20 cellular contexts compared by ENCODE assay signal in the genomic region with DNA sequence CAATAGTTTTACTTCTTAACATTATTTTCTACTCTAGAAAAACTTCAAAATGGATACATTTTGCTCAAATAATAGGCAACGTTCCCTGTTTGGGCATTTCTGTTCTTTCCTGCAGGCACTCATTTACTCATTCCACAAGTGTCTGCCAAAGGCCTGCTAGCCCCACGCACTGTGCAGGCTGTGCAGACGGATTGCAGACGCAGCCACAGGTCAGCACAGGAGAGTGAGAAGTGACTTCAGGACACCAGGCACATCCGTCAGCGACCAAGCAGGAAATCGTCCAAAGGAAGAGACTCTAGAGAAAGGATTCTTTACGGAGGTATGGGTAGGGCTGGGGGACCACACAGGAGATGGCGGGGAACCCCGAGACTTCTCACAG.
DNase-seq lines count a peak whose midpoint lies in the region; ATAC-seq and TF ChIP-seq lines count a peak whose summit lies in the region.
"Had no signal": no experiment of that assay in that cellular context is flagged by ENCODE, and none has a peak within 500 bp of the region (broad histone marks: within the 10 kb centered on the region; RNA-seq: fewer than 3 reads in every experiment).

No MANE protein-coding gene starts in this region.

- H3K9me3 Mint-ChIP-seq in CD8-positive, alpha-beta T cell, result no peaks in the 10 kb centered on the region
- H3K9me3 Mint-ChIP-seq in osteocyte (ENCODE audit: unreplicated experiment), result no peaks in the 10 kb centered on the region
- H3K9me3 Mint-ChIP-seq: activated CD4-positive, alpha-beta memory T cell treated with anti-CD3 and anti-CD28 coated beads for 36 hours; activated T-cell treated with anti-CD3 and anti-CD28 coated beads, Interleukin-2, amount 50 U/mL, for 4 hours; T-helper 1 cell treated with Interleukin-12 subunit alpha and Interleukin-12 subunit beta and Interleukin-4 antibody, amounts not matched to agents 30 μg/mL and 1 μg/mL, for 36 hours had no signal

- CTCF ChIA-PET in CD8-positive, alpha-beta T cell (lab: Charles Lee), result no interaction called here

- no peak for ATAC-seq in CD8-positive, alpha-beta T cell
- ATAC-seq in GM19328 (IDR thresholded peaks at IDR 0.05; ENCODE audit: unreplicated experiment), result no peak

- no peaks in the 10 kb centered on the region for H3K9me2 ChIP-seq in MM.1S (replicated peaks; ENCODE audit: insufficient read depth, low read length)

- peaks cover 0 to 23% (median 11%) of the 10 kb centered on the region in 11 experiments; a peak in 13 of 22 replicates for H4K20me1 ChIP-seq in BLaER1 treated with 17β-estradiol and CSF1 and Interleukin-3, amounts not matched to agents 10 nM and 100 nM
- H4K20me1 ChIP-seq in MM.1S (ENCODE audit: insufficient read depth, low read length), result no peaks in the 10 kb centered on the region

- H3F3A ChIP-seq in MM.1S (ENCODE audit: insufficient read depth, low read length), result peaks cover 22% of the 10 kb centered on the region

- peak overlapping the region; percentile 7 for H3K4me3 Mint-ChIP-seq in CD8-positive, alpha-beta T cell
- no peak overlapping the region for H3K4me3 Mint-ChIP-seq in osteocyte (ENCODE audit: unreplicated experiment)
- H3K4me3 Mint-ChIP-seq: activated CD4-positive, alpha-beta memory T cell treated with anti-CD3 and anti-CD28 coated beads for 36 hours; activated T-cell treated with anti-CD3 and anti-CD28 coated beads, Interleukin-2, amount 50 U/mL, for 4 hours; dendritic cell treated with granulocyte-macrophage colony-stimulating factor and Interleukin-4, amounts not matched to agents 40 ng/mL and 50 ng/mL, for 4 days; T-helper 1 cell treated with Interleukin-12 subunit alpha and Interleukin-12 subunit beta and Interleukin-4 antibody, amounts not matched to agents 30 μg/mL and 1 μg/mL, for 36 hours had no signal

- H3K36me3 Mint-ChIP-seq in CD8-positive, alpha-beta T cell, result no peaks in the 10 kb centered on the region
- H3K36me3 Mint-ChIP-seq in osteocyte (ENCODE audit: unreplicated experiment), result no peaks in the 10 kb centered on the region
- H3K36me3 Mint-ChIP-seq: activated CD4-positive, alpha-beta memory T cell treated with anti-CD3 and anti-CD28 coated beads for 36 hours had no signal

- no peaks in the 10 kb centered on the region for H3K36me3 ChIP-seq in BLaER1 treated with 17β-estradiol and CSF1 and Interleukin-3, amounts not matched to agents 10 nM and 100 nM
- no peaks in the 10 kb centered on the region for H3K36me3 ChIP-seq in CD8-positive, alpha-beta T cell (ENCODE audit: insufficient read depth, low read length)
- H3K36me3 ChIP-seq in MM.1S (replicated peaks; ENCODE audit: insufficient read depth, low read length), result no peaks in the 10 kb centered on the region
- H3K36me3 ChIP-seq: HAP-1 had no signal

- TF ChIP-seq CTCF in CD8-positive, alpha-beta T cell (IDR thresholded peaks at IDR 0.05), result no peak
- TF ChIP-seq CTCF in MM.1S (IDR thresholded peaks at IDR 0.05; ENCODE audit: low read length) (no peak), osteocyte (IDR thresholded peaks at IDR 0.05) (no peak)

- peaks cover 0 to 11% (median 0%) of the 10 kb centered on the region in 11 experiments; a peak in 3 of 22 replicates for H3K9me3 ChIP-seq in BLaER1 treated with 17β-estradiol and CSF1 and Interleukin-3, amounts not matched to agents 10 nM and 100 nM (replicated peaks in 1 of 11)
- no peaks in the 10 kb centered on the region for H3K9me3 ChIP-seq in CD8-positive, alpha-beta T cell (ENCODE audit: low read length)
- no peaks in the 10 kb centered on the region for H3K9me3 ChIP-seq in MM.1S (replicated peaks; ENCODE audit: insufficient read depth, low read length)
- H3K9me3 ChIP-seq: HAP-1 had no signal

- H3K4me1 ChIP-seq in BLaER1 treated with 17β-estradiol and CSF1 and Interleukin-3, amounts not matched to agents 10 nM and 100 nM, result peaks cover 23 to 40% (median 32%) of the 10 kb centered on the region in 10 experiments
- H3K4me1 ChIP-seq in CD8-positive, alpha-beta T cell (ENCODE audit: insufficient read depth, low read length), result peaks cover 16% of the 10 kb centered on the region
- H3K4me1 ChIP-seq in MM.1S (ENCODE audit: low read length), result peaks cover 29% of the 10 kb centered on the region
- H3K4me1 ChIP-seq: HAP-1 had no signal

- POLR2A ChIA-PET in CD8-positive, alpha-beta T cell (lab: Charles Lee), result no interaction called here

- H2AFZ ChIP-seq in MM.1S (ENCODE audit: low read length), result peak overlapping the region; percentile 50; the same call in 1 of the 2 replicates
- H2AFZ ChIP-seq: hepatocyte had no signal

- no peak overlapping the region for H3K9ac ChIP-seq in BLaER1 treated with 17β-estradiol and CSF1 and Interleukin-3, amounts not matched to agents 10 nM and 100 nM
- peak overlapping the region; percentile 72 for H3K9ac ChIP-seq in MM.1S (ENCODE audit: low read length)

- H3K4me2 ChIP-seq in BLaER1 treated with 17β-estradiol and CSF1 and Interleukin-3, amounts not matched to agents 10 nM and 100 nM, result peak overlapping the region; percentile 85 to 98 (median 94)
- H3K4me2 ChIP-seq in MM.1S (ENCODE audit: low read depth, low read length), result peak overlapping the region; percentile 86
- H3K4me2 ChIP-seq: hepatocyte had no signal

- H3K4me3 ChIP-seq in BLaER1 treated with 17β-estradiol and CSF1 and Interleukin-3, amounts not matched to agents 10 nM and 100 nM, result peak overlapping the region in 6 of 10 experiments; percentile 12 to 53 (median 32); a peak in 11 of 20 replicates
- no peak overlapping the region for H3K4me3 ChIP-seq in CD8-positive, alpha-beta T cell (ENCODE audit: low read depth, low read length)
- H3K4me3 ChIP-seq in MM.1S (ENCODE audit: low read length), result peak overlapping the region; percentile 48
- H3K4me3 ChIP-seq: HAP-1, hepatocyte, skin epidermis had no signal

- intact Hi-C loops in CD8-positive, alpha-beta T cell (cut with DNase I, micrococcal nuclease), result no loop called here

- no peak overlapping the region for H3K27ac ChIP-seq in BLaER1 treated with 17β-estradiol and CSF1 and Interleukin-3, amounts not matched to agents 10 nM and 100 nM
- H3K27ac ChIP-seq in CD8-positive, alpha-beta T cell (ENCODE audit: low read depth, low read length), result no peak overlapping the region
- peak overlapping the region; percentile 99 for H3K27ac ChIP-seq in MM.1S (ENCODE audit: low read length)
- H3K27ac ChIP-seq: hepatocyte, skin epidermis, VCaP had no signal

- H3K27ac Mint-ChIP-seq in CD8-positive, alpha-beta T cell, result peak overlapping the region; percentile 17
- H3K27ac Mint-ChIP-seq in osteocyte (ENCODE audit: unreplicated experiment), result no peak overlapping the region
- H3K27ac Mint-ChIP-seq: activated CD4-positive, alpha-beta memory T cell treated with anti-CD3 and anti-CD28 coated beads for 36 hours; dendritic cell treated with granulocyte-macrophage colony-stimulating factor and Interleukin-4, amounts not matched to agents 40 ng/mL and 50 ng/mL, for 4 days; T-helper 1 cell treated with Interleukin-12 subunit alpha and Interleukin-12 subunit beta and Interleukin-4 antibody, amounts not matched to agents 30 μg/mL and 1 μg/mL, for 36 hours had no signal

- peaks cover 0 to 93% (median 0%) of the 10 kb centered on the region in 11 experiments; a peak in 10 of 22 replicates for H3K27me3 ChIP-seq in BLaER1 treated with 17β-estradiol and CSF1 and Interleukin-3, amounts not matched to agents 10 nM and 100 nM
- no peaks in the 10 kb centered on the region for H3K27me3 ChIP-seq in CD8-positive, alpha-beta T cell (ENCODE audit: insufficient read depth, low read length)
- H3K27me3 ChIP-seq in MM.1S (replicated peaks; ENCODE audit: insufficient read depth, low read length), result no peaks in the 10 kb centered on the region
- H3K27me3 ChIP-seq: hepatocyte had no signal

- DNase-seq in CD8-positive, alpha-beta T cell, result no peak
- DNase-seq in MM.1S, result no peak
- peak; percentile 65 for DNase-seq in islet precursor cell
- DNase-seq in NCI-H2081 (lab: John Stamatoyannopoulos, UW), result no peak
- DNase-seq in osteocyte (ENCODE audit: extremely low spot score, unreplicated experiment), result no peak
- no peak for DNase-seq in GOT3 (lab: John Stamatoyannopoulos, UW)
- DNase-seq: kidney, NCI-H2029 treated with DMSO at 0.1 percent for 48 hours, NCI-H526, SIG-M5 had no signal

- H3K79me2 ChIP-seq in MM.1S (ENCODE audit: low read length), result no peaks in the 10 kb centered on the region
- H3K79me2 ChIP-seq: hepatocyte had no signal

- H3K27me3 Mint-ChIP-seq in CD8-positive, alpha-beta T cell (ENCODE audit: low read depth), result peaks cover 5% of the 10 kb centered on the region
- H3K27me3 Mint-ChIP-seq in osteocyte (ENCODE audit: unreplicated experiment), result peaks cover 15% of the 10 kb centered on the region

- peaks cover 11% of the 10 kb centered on the region for H3K4me1 Mint-ChIP-seq in CD8-positive, alpha-beta T cell (ENCODE audit: low read depth)
- no peaks in the 10 kb centered on the region for H3K4me1 Mint-ChIP-seq in osteocyte (ENCODE audit: unreplicated experiment)
